1 cellular context compared by ENCODE assay signal in the genomic region with DNA sequence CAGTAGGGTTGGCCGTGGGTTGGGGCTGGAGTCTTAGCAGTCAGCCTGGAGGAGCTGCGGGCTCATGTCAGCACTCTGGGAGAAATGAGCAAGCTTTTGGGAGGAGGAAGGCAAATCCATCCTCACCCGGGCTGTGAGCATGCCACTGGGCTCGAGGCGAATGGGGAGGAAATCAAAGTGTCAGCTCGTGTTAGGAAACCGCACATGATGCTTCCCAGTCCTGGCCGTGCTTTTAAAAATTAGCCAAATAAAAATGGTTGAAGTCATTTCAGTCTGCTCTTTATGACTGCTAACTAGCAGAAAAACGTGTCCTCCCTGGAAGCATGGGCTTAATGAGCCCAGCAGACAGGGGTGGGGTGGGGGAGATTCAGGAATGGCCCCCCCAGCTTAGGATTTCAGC.
A peak's percentile ranks its signal among the peaks of the same experiment; 100 is the strongest.
TF ChIP-seq lines count a peak whose summit lies in the region.

No MANE protein-coding gene starts in this region.

TF ChIP-seq in SK-N-SH, 30 proteins besides CTCF, POLR2A, EP300 and RAD21 (continued from another document):
- TF ChIP-seq, protein P1, sequence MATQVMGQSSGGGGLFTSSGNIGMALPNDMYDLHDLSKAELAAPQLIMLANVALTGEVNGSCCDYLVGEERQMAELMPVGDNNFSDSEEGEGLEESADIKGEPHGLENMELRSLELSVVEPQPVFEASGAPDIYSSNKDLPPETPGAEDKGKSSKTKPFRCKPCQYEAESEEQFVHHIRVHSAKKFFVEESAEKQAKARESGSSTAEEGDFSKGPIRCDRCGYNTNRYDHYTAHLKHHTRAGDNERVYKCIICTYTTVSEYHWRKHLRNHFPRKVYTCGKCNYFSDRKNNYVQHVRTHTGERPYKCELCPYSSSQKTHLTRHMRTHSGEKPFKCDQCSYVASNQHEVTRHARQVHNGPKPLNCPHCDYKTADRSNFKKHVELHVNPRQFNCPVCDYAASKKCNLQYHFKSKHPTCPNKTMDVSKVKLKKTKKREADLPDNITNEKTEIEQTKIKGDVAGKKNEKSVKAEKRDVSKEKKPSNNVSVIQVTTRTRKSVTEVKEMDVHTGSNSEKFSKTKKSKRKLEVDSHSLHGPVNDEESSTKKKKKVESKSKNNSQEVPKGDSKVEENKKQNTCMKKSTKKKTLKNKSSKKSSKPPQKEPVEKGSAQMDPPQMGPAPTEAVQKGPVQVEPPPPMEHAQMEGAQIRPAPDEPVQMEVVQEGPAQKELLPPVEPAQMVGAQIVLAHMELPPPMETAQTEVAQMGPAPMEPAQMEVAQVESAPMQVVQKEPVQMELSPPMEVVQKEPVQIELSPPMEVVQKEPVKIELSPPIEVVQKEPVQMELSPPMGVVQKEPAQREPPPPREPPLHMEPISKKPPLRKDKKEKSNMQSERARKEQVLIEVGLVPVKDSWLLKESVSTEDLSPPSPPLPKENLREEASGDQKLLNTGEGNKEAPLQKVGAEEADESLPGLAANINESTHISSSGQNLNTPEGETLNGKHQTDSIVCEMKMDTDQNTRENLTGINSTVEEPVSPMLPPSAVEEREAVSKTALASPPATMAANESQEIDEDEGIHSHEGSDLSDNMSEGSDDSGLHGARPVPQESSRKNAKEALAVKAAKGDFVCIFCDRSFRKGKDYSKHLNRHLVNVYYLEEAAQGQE (IDR thresholded peaks at IDR 0.05; ENCODE audit: low read depth, low read length): peak; percentile 45; the same call in 1 of the 2 replicates
- TF ChIP-seq FOSL2 (IDR thresholded peaks at IDR 0.05; ENCODE audit: borderline replicate concordance, low read depth) (peak; percentile 37; the same call in 1 of the 2 replicates), NRF1 (IDR thresholded peaks at IDR 0.05; ENCODE audit: low read depth, low read length) (no peak), YY1 (IDR thresholded peaks at IDR 0.05; ENCODE audit: low read depth) (0 out of 2 replicates have a peak, but pooled peaks have one; percentile 60), TCF12 (IDR thresholded peaks at IDR 0.05) (peak; percentile 100), GABPA (IDR thresholded peaks at IDR 0.05; ENCODE audit: low read depth) (0 out of 2 replicates have a peak, but pooled peaks have one; percentile 16), NFIC (IDR thresholded peaks at IDR 0.05; ENCODE audit: borderline replicate concordance) (peak; percentile 82), MXI1 (IDR thresholded peaks at IDR 0.05; ENCODE audit: low read depth, low read length) (peak; percentile 78; the same call in 1 of the 2 replicates), PBX3 (IDR thresholded peaks at IDR 0.05) (peak; percentile 98), RFX5 (IDR thresholded peaks at IDR 0.05; ENCODE audit: low read length) (no peak), RCOR1 (IDR thresholded peaks at IDR 0.05; ENCODE audit: low read length) (peak; percentile 78)
- TF ChIP-seq, protein P2, sequence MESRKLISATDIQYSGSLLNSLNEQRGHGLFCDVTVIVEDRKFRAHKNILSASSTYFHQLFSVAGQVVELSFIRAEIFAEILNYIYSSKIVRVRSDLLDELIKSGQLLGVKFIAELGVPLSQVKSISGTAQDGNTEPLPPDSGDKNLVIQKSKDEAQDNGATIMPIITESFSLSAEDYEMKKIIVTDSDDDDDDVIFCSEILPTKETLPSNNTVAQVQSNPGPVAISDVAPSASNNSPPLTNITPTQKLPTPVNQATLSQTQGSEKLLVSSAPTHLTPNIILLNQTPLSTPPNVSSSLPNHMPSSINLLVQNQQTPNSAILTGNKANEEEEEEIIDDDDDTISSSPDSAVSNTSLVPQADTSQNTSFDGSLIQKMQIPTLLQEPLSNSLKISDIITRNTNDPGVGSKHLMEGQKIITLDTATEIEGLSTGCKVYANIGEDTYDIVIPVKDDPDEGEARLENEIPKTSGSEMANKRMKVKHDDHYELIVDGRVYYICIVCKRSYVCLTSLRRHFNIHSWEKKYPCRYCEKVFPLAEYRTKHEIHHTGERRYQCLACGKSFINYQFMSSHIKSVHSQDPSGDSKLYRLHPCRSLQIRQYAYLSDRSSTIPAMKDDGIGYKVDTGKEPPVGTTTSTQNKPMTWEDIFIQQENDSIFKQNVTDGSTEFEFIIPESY (IDR thresholded peaks at IDR 0.05; ENCODE audit: borderline replicate concordance, low read depth): no peak
- TF ChIP-seq, protein P3, sequence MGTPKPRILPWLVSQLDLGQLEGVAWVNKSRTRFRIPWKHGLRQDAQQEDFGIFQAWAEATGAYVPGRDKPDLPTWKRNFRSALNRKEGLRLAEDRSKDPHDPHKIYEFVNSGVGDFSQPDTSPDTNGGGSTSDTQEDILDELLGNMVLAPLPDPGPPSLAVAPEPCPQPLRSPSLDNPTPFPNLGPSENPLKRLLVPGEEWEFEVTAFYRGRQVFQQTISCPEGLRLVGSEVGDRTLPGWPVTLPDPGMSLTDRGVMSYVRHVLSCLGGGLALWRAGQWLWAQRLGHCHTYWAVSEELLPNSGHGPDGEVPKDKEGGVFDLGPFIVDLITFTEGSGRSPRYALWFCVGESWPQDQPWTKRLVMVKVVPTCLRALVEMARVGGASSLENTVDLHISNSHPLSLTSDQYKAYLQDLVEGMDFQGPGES (IDR thresholded peaks at IDR 0.05; ENCODE audit: low read depth, low read length): no peak
TF ChIP-seq in SK-N-SH: peak in this region for 18.
